Comparison of ENCODE assay signal across 2 cellular contexts in genomic region chr16:29700253-29700987, GRCh38.
TF ChIP-seq lines count a peak whose summit lies in the region.

No MANE protein-coding gene starts in this region.

TF ChIP-seq in GM12891, 5 proteins besides CTCF, POLR2A, EP300 and RAD21:
- TF ChIP-seq SPI1 (IDR thresholded peaks at IDR 0.05; ENCODE audit: low read depth, low read length) (no peak), POU2F2 (IDR thresholded peaks at IDR 0.05; ENCODE audit: low read depth, low read length) (no peak), TAF1 (IDR thresholded peaks at IDR 0.05; ENCODE audit: low read depth, low read length) (no peak), POLR2AphosphoS5 (IDR thresholded peaks at IDR 0.05; ENCODE audit: low read depth, low read length) (no peak), PAX5 (IDR thresholded peaks at IDR 0.05; ENCODE audit: insufficient read depth, low read length, severe bottlenecking) (no peak)
TF ChIP-seq in GM12891: peak in this region for 0.

TF ChIP-seq in K562, 482 proteins besides CTCF, POLR2A, EP300 and RAD21:
- TF ChIP-seq ARID2 (IDR thresholded peaks at IDR 0.05) (peak; percentile 39; the same call in 1 of the 2 replicates), CEBPZ (IDR thresholded peaks at IDR 0.05; ENCODE audit: borderline replicate concordance, low read depth, low read length) (no peak), VEZF1 (CRISPR knock-in tag; IDR thresholded peaks at IDR 0.05) (0 out of 2 replicates have a peak, but pooled peaks have one; percentile 16), ZNF124 (CRISPR knock-in tag; IDR thresholded peaks at IDR 0.05) (no peak), CBX3 (IDR thresholded peaks at IDR 0.05; ENCODE audit: borderline replicate concordance in 1 of 2, low read length in 2 of 2) (peak in 1 of 2 experiments; percentile 55; a peak in 1 of 3 replicates), BRD9 (IDR thresholded peaks at IDR 0.05; ENCODE audit: low read depth, partially characterized antibody) (no peak), STAG1 (CRISPR knock-in tag; IDR thresholded peaks at IDR 0.05; ENCODE audit: borderline replicate concordance) (peak; percentile 44; the same call in 1 of the 2 replicates), ATF7 (IDR thresholded peaks at IDR 0.05) (0 out of 2 replicates have a peak, but pooled peaks have one; percentile 15), MAZ (CRISPR knock-in tag; conservative IDR thresholded peaks at IDR 0.05 in 1 of 2, IDR thresholded peaks at IDR 0.05 in 1 of 2) (peak in 1 of 2 experiments; percentile 60; a peak in 2 of 4 replicates), ZNF280A (IDR thresholded peaks at IDR 0.05; ENCODE audit: low read depth, partially characterized antibody) (no peak), DEAF1 (CRISPR knock-in tag; IDR thresholded peaks at IDR 0.05) (peak; percentile 22; the same call in 1 of the 2 replicates), MEIS2 (IDR thresholded peaks at IDR 0.05; ENCODE audit: partially characterized antibody) (no peak), MYC (IDR thresholded peaks at IDR 0.05; ENCODE audit: low read depth, low read length) (peak; percentile 27; the same call in 1 of the 2 replicates), MYC (CRISPR knock-in tag; IDR thresholded peaks at IDR 0.05; ENCODE audit: borderline replicate concordance, low read depth) (no peak), TEAD4 (IDR thresholded peaks at IDR 0.05; ENCODE audit: low read length) (peak; percentile 32; the same call in 1 of the 2 replicates), TEAD4 (CRISPR knock-in tag; IDR thresholded peaks at IDR 0.05; ENCODE audit: borderline replicate concordance) (no peak), ZNF609 (CRISPR knock-in tag; IDR thresholded peaks at IDR 0.05; ENCODE audit: borderline replicate concordance) (no peak), KLF16 (IDR thresholded peaks at IDR 0.05) (peak; percentile 45; the same call in 1 of the 2 replicates), ZFP1 (CRISPR knock-in tag; IDR thresholded peaks at IDR 0.05) (no peak), RCOR1 (IDR thresholded peaks at IDR 0.05; ENCODE audit: borderline replicate concordance in 1 of 2, low read depth in 2 of 2, low read length in 2 of 2) (peak in 1 of 2 experiments; percentile 37; a peak in 1 of 4 replicates), MNT (conservative IDR thresholded peaks at IDR 0.05) (peak in 1 of 2 experiments; percentile 20; a peak in 1 of 4 replicates), XRCC5 (IDR thresholded peaks at IDR 0.05; ENCODE audit: low read depth, low read length) (peak; percentile 52; the same call in 1 of the 2 replicates), KHSRP (IDR thresholded peaks at IDR 0.05) (no peak), THRB (CRISPR knock-in tag; conservative IDR thresholded peaks at IDR 0.05) (no peak), TFAP4 (CRISPR knock-in tag; IDR thresholded peaks at IDR 0.05; ENCODE audit: borderline replicate concordance) (peak; percentile 20; the same call in 1 of the 2 replicates), GABPB1 (CRISPR knock-in tag; IDR thresholded peaks at IDR 0.05) (peak; percentile 52; the same call in 1 of the 2 replicates), EHMT2 (IDR thresholded peaks at IDR 0.05) (no peak), TEAD1 (CRISPR knock-in tag; IDR thresholded peaks at IDR 0.05) (peak in 1 of 2 experiments; percentile 50; a peak in 1 of 4 replicates), HSF4 (CRISPR knock-in tag; IDR thresholded peaks at IDR 0.05; ENCODE audit: borderline replicate concordance) (no peak), SOX6 (IDR thresholded peaks at IDR 0.05) (peak; percentile 82), E2F6 (IDR thresholded peaks at IDR 0.05; ENCODE audit: borderline replicate concordance in 1 of 2, extremely low read depth in 1 of 2, insufficient read depth in 1 of 2, insufficient read length in 1 of 2, low read depth in 1 of 2, low read length in 1 of 2, poor library complexity in 1 of 2, severe bottlenecking in 1 of 2) (peak in 1 of 2 experiments; percentile 16), CREM (IDR thresholded peaks at IDR 0.05; ENCODE audit: low read depth) (peak; percentile 21; the same call in 1 of the 2 replicates), ADNP (tag; IDR thresholded peaks at IDR 0.05) (peak; percentile 64; the same call in 1 of the 2 replicates), SMC3 (conservative IDR thresholded peaks at IDR 0.05; ENCODE audit: insufficient read depth, low read depth, low read length) (peak; percentile 87), FOXA3 (CRISPR knock-in tag; conservative IDR thresholded peaks at IDR 0.05 in 1 of 2, IDR thresholded peaks at IDR 0.05 in 1 of 2) (0 out of 4 replicates have a peak, but pooled peaks of 1 of the 2 experiments have one; percentile 18), L3MBTL2 (IDR thresholded peaks at IDR 0.05) (peak; percentile 53), MAX (CRISPR knock-in tag; IDR thresholded peaks at IDR 0.05) (peak; percentile 55)
